25 cellular contexts compared by ENCODE assay signal in genomic region chr17:33874617-33875060, GRCh38.
DNase-seq lines count a peak whose midpoint lies in the region; ATAC-seq, FAIRE-seq and TF ChIP-seq lines count a peak whose summit lies in the region.
"Had no signal": no experiment of that assay in that cellular context is flagged by ENCODE, and none has a peak within 500 bp of the region (broad histone marks: within the 10 kb centered on the region; RNA-seq: fewer than 3 reads in every experiment).

No MANE protein-coding gene starts in this region.

- ATAC-seq in right cardiac atrium (no peak), HG03175 (IDR thresholded peaks at IDR 0.05; ENCODE audit: unreplicated experiment) (no peak), upper lobe of left lung (ENCODE audit: low FRiP score in 2 of 2) (no peak)
- ATAC-seq: activated T-cell treated with anti-CD3 and anti-CD28 coated beads, Interleukin-2, amount 50 U/mL, for 72 hours; esophagus mucosa; HCT116; HepG2; natural killer cell treated with Interleukin-12 subunit alpha and Interleukin-12 subunit beta and Interleukin-15 and Interleukin-18, amount 100 ng/mL, for 72 hours; stimulated activated naive B cell treated with anti-CD40 and anti-IgM and Interleukin-4, amounts not matched to agents 10 μg/mL and 1 μg/mL and 100 μg/mL, for 72 hours had no signal

- intact Hi-C loops in right cardiac atrium (cut with DNase I), result no loop called here

- H3K36me3 ChIP-seq in upper lobe of left lung, result no peaks in the 10 kb centered on the region

- H3K4me1 ChIP-seq in right cardiac atrium (ENCODE audit: control insufficient read depth, insufficient read depth, low read length) (no peaks in the 10 kb centered on the region), upper lobe of left lung (no peaks in the 10 kb centered on the region)
- H3K4me1 ChIP-seq: parathyroid adenoma, testis had no signal

- 45% methylated on average over 2 of the region's 2 CpGs for WGBS in right cardiac atrium
- WGBS in upper lobe of left lung, 2 donors, result 48 to 56% methylated on average over 2 of the region's 2 CpGs

- H3K27ac ChIP-seq in right cardiac atrium (ENCODE audit: low read length) (no peak overlapping the region), upper lobe of left lung (no peak overlapping the region)
- H3K27ac ChIP-seq: parathyroid adenoma, testis had no signal

- no peak for FAIRE-seq in GM12891 (lab: Jason Lieb, UNC)
- FAIRE-seq: frontal cortex, HepG2, RCC 7860 had no signal

- TF ChIP-seq CTCF in upper lobe of left lung (IDR thresholded peaks at IDR 0.05), result no peak

- H3K27me3 ChIP-seq in right cardiac atrium (ENCODE audit: control insufficient read depth, insufficient read depth) (no peaks in the 10 kb centered on the region), upper lobe of left lung (no peaks in the 10 kb centered on the region)
- H3K27me3 ChIP-seq: testis had no signal

- H3K9me3 ChIP-seq in right cardiac atrium (ENCODE audit: control insufficient read depth, low read length), result no peaks in the 10 kb centered on the region
- no peaks in the 10 kb centered on the region for H3K9me3 ChIP-seq in upper lobe of left lung
- H3K9me3 ChIP-seq: testis had no signal

- H3K4me3 ChIP-seq in right cardiac atrium (ENCODE audit: low read length) (no peak overlapping the region), upper lobe of left lung (no peak overlapping the region)
- H3K4me3 ChIP-seq: testis had no signal

- TF ChIP-seq EP300 in upper lobe of left lung (IDR thresholded peaks at IDR 0.05), result no peak

- DNase-seq in Ammon's horn (ENCODE audit: low spot score) (peak; percentile 29), GM12891 (ENCODE audit: insufficient read length, low spot score) (no peak), NOMO-1 treated with dmso at 0.1 percent for 144 hours (lab: John Stamatoyannopoulos, UW; ENCODE audit: unreplicated experiment) (peak; percentile 63), right cardiac atrium (peak; percentile 27 to 68 (median 68)), putamen (ENCODE audit: low spot score) (no peak), upper lobe of left lung (no peak)
- DNase-seq: activated naive CD4-positive, alpha-beta T cell treated with anti-CD3 and anti-CD28 coated beads, Interleukin-2, amount 50 U/mL, for 16 hours; activated T-cell treated with anti-CD3 and anti-CD28 coated beads, Interleukin-2, amount 50 U/mL, for 72 hours; anterior cingulate cortex; central memory CD4-positive, alpha-beta T cell; DND-41; effector CD4-positive, alpha-beta T cell; kidney glomerular epithelial cell; NCI-H2171 treated with DMSO at 0.1 percent for 48 hours; stimulated activated CD4-positive, alpha-beta T cell treated with anti-CD3 and anti-CD28 coated beads, Interleukin-1b, Interleukin-23, amount 100 ng/mL, for 48 hours; stimulated activated naive B cell treated with anti-CD40 and anti-IgM and Interleukin-4, amounts not matched to agents 10 μg/mL and 1 μg/mL and 100 μg/mL, for 72 hours; testis had no signal

- TF ChIP-seq POLR2A in GM12891 (IDR thresholded peaks at IDR 0.05; ENCODE audit: low read depth, low read length) (no peak), upper lobe of left lung (IDR thresholded peaks at IDR 0.05) (no peak)

TF ChIP-seq in GM12891, 5 proteins besides CTCF, POLR2A, EP300 and RAD21:
- no peak for TF ChIP-seq TAF1 (IDR thresholded peaks at IDR 0.05; ENCODE audit: low read depth, low read length)
- TF ChIP-seq PAX5 (IDR thresholded peaks at IDR 0.05; ENCODE audit: insufficient read depth, low read length, severe bottlenecking), result no peak
- peak; percentile 33 for TF ChIP-seq SPI1 (IDR thresholded peaks at IDR 0.05; ENCODE audit: low read depth, low read length)
- TF ChIP-seq POLR2AphosphoS5 (IDR thresholded peaks at IDR 0.05; ENCODE audit: low read depth, low read length), result no peak
- TF ChIP-seq POU2F2 (IDR thresholded peaks at IDR 0.05; ENCODE audit: low read depth, low read length), result no peak

Comparison
In these comparisons a context has a peak if more than half of its experiments do, and no peak if none do; other contexts are left out.
1. DNase-seq: peak in Ammon's horn (single experiment), NOMO-1 treated with dmso at 0.1 percent for 144 hours (single experiment) and right cardiac atrium (3 of 3); none in GM12891 (single experiment), putamen (single experiment) and upper lobe of left lung (0 of 2).